Comparison of ENCODE assay signal across 9 cellular contexts in genomic region chr9:109251080-109251775, GRCh38.
DNase-seq lines count a peak whose midpoint lies in the region; ATAC-seq, FAIRE-seq and TF ChIP-seq lines count a peak whose summit lies in the region.
"Had no signal": no experiment of that assay in that cellular context is flagged by ENCODE, and none has a peak within 500 bp of the region (broad histone marks: within the 10 kb centered on the region; RNA-seq: fewer than 3 reads in every experiment).

No MANE protein-coding gene starts in this region.

- H3K4me3 ChIP-seq in heart right ventricle, result no peak overlapping the region
- no peak overlapping the region for H3K4me3 ChIP-seq in right atrium auricular region
- no peak overlapping the region for H3K4me3 ChIP-seq in OCI-LY7 (ENCODE audit: low read depth, low read length, poor library complexity, severe bottlenecking)

- H3K9me3 ChIP-seq in heart right ventricle, result no peaks in the 10 kb centered on the region
- no peaks in the 10 kb centered on the region for H3K9me3 ChIP-seq in right atrium auricular region
- no peaks in the 10 kb centered on the region for H3K9me3 ChIP-seq in OCI-LY7 (ENCODE audit: low read length)

- WGBS in heart right ventricle, 2 donors, result 77 to 80% methylated on average over 10 of the region's 10 CpGs

- CTCF ChIA-PET in OCI-LY7 (lab: Charles Lee; ENCODE audit: unreplicated experiment), result no interaction called here

- BruUV-seq in OCI-LY7 (replicated peaks; lab: Mats Ljungman, UMichigan), result no TSS peak

- FAIRE-seq in GM19239 (lab: Jason Lieb, UNC), result no peak

- peak in 7 of 8 donors; percentile 44 to 70 (median 52) for ATAC-seq in heart right ventricle

- intact Hi-C loops in heart right ventricle (cut with DNase I) (no loop called here), OCI-LY7 (cut with micrococcal nuclease; ENCODE audit: unreplicated experiment) (no loop called here)

- no peak overlapping the region for H3K27ac ChIP-seq in heart right ventricle
- no peak overlapping the region for H3K27ac ChIP-seq in right atrium auricular region
- H3K27ac ChIP-seq in OCI-LY7 (ENCODE audit: low read depth, low read length, poor library complexity, severe bottlenecking), result no peak overlapping the region

- DNase-seq in heart right ventricle (peak in 1 of 2 donors; percentile 25), right atrium auricular region (ENCODE audit: low spot score) (no peak), SHP77 treated with DMSO at 0.1 percent for 48 hours (lab: John Stamatoyannopoulos, UW) (peak; percentile 87), iris pigment epithelial cell (ENCODE audit: low read depth) (peak; percentile 68), OCI-LY7 (ENCODE audit: low spot score) (no peak), T-helper 1 cell (no peak), 8988T (no peak), GM19239 (ENCODE audit: insufficient read length, low spot score) (no peak)
- DNase-seq: retina had no signal

- no peaks in the 10 kb centered on the region for H4K20me1 ChIP-seq in OCI-LY7 (ENCODE audit: insufficient read depth, low read length)

- no peak overlapping the region for H3K4me2 ChIP-seq in OCI-LY7 (ENCODE audit: low read length)

- H3K9me2 ChIP-seq in OCI-LY7 (ENCODE audit: insufficient read depth, low read length), result no peaks in the 10 kb centered on the region

- POLR2A ChIA-PET in OCI-LY7 (lab: Charles Lee), result no interaction called here

- no peaks in the 10 kb centered on the region for H3K79me2 ChIP-seq in OCI-LY7 (ENCODE audit: insufficient read depth, low read depth, low read length)

- peaks cover 0 to 7% (median 0%) of the 10 kb centered on the region in 9 donors for H3K4me1 ChIP-seq in heart right ventricle
- peaks cover 0 to 17% of the 10 kb centered on the region in 2 donors for H3K4me1 ChIP-seq in right atrium auricular region
- no peaks in the 10 kb centered on the region for H3K4me1 ChIP-seq in OCI-LY7 (ENCODE audit: insufficient read depth, low read length, poor library complexity, severe bottlenecking)

- TF ChIP-seq CTCF in heart right ventricle (IDR thresholded peaks at IDR 0.05) (no peak), right atrium auricular region (IDR thresholded peaks at IDR 0.05) (no peak), OCI-LY7 (conservative IDR thresholded peaks at IDR 0.05; ENCODE audit: low read length) (no peak)

- H3K36me3 ChIP-seq in heart right ventricle, result no peaks in the 10 kb centered on the region
- no peaks in the 10 kb centered on the region for H3K36me3 ChIP-seq in right atrium auricular region
- H3K36me3 ChIP-seq in OCI-LY7 (ENCODE audit: insufficient read depth, low read length), result no peaks in the 10 kb centered on the region

- H2AFZ ChIP-seq in OCI-LY7 (ENCODE audit: low read length), result no peak overlapping the region

- H3K27me3 ChIP-seq in heart right ventricle (peaks cover 0 to 2% (median 0%) of the 10 kb centered on the region in 7 donors), right atrium auricular region (no peaks in the 10 kb centered on the region)

Comparison
In these comparisons a context has a peak if more than half of its experiments do, and no peak if none do; other contexts are left out.
1. DNase-seq: peak in SHP77 treated with DMSO at 0.1 percent for 48 hours (single experiment) and iris pigment epithelial cell (single experiment); none in right atrium auricular region (single experiment), OCI-LY7 (single experiment), T-helper 1 cell (0 of 5), 8988T (single experiment) and GM19239 (single experiment).